1 cellular context compared by ENCODE assay signal in the genomic region with DNA sequence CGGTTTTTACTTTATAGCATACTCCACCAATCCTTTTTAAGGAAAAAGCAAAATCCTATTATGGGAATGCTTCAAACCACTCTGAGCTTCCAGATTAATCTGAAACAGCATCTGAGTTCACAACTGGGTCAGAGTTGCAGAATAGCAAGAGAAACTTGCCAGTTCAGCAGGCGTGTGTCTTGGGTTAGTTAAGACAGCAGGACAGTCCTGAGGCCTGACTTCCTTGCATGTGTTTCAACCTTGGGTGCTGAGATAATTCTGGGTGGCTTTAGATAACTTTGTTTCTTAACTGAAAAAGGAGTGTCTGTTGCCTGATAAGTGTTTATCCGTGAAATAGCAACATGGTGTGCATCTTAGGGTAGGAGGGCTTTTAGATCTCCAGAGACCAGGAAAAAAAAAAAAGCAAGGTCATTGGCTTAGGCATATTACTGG.
TF ChIP-seq lines count a peak whose summit lies in the region.

No MANE protein-coding gene starts in this region.

TF ChIP-seq in K562, 482 proteins besides CTCF, POLR2A, EP300 and RAD21 (continued from another document and continues in another):
- TF ChIP-seq, protein P1, sequence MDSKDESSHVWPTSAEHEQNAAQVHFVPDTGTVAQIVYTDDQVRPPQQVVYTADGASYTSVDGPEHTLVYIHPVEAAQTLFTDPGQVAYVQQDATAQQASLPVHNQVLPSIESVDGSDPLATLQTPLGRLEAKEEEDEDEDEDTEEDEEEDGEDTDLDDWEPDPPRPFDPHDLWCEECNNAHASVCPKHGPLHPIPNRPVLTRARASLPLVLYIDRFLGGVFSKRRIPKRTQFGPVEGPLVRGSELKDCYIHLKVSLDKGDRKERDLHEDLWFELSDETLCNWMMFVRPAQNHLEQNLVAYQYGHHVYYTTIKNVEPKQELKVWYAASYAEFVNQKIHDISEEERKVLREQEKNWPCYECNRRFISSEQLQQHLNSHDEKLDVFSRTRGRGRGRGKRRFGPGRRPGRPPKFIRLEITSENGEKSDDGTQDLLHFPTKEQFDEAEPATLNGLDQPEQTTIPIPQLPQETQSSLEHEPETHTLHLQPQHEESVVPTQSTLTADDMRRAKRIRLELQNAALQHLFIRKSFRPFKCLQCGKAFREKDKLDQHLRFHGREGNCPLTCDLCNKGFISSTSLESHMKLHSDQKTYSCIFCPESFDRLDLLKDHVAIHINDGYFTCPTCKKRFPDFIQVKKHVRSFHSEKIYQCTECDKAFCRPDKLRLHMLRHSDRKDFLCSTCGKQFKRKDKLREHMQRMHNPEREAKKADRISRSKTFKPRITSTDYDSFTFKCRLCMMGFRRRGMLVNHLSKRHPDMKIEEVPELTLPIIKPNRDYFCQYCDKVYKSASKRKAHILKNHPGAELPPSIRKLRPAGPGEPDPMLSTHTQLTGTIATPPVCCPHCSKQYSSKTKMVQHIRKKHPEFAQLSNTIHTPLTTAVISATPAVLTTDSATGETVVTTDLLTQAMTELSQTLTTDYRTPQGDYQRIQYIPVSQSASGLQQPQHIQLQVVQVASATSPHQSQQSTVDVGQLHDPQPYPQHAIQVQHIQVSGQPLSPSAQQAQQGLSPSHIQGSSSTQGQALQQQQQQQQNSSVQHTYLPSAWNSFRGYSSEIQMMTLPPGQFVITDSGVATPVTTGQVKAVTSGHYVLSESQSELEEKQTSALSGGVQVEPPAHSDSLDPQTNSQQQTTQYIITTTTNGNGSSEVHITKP (IDR thresholded peaks at IDR 0.05; ENCODE audit: partially characterized antibody): peak; percentile 54
- no peak for TF ChIP-seq BRD4 (IDR thresholded peaks at IDR 0.05)
- TF ChIP-seq, protein P2, sequence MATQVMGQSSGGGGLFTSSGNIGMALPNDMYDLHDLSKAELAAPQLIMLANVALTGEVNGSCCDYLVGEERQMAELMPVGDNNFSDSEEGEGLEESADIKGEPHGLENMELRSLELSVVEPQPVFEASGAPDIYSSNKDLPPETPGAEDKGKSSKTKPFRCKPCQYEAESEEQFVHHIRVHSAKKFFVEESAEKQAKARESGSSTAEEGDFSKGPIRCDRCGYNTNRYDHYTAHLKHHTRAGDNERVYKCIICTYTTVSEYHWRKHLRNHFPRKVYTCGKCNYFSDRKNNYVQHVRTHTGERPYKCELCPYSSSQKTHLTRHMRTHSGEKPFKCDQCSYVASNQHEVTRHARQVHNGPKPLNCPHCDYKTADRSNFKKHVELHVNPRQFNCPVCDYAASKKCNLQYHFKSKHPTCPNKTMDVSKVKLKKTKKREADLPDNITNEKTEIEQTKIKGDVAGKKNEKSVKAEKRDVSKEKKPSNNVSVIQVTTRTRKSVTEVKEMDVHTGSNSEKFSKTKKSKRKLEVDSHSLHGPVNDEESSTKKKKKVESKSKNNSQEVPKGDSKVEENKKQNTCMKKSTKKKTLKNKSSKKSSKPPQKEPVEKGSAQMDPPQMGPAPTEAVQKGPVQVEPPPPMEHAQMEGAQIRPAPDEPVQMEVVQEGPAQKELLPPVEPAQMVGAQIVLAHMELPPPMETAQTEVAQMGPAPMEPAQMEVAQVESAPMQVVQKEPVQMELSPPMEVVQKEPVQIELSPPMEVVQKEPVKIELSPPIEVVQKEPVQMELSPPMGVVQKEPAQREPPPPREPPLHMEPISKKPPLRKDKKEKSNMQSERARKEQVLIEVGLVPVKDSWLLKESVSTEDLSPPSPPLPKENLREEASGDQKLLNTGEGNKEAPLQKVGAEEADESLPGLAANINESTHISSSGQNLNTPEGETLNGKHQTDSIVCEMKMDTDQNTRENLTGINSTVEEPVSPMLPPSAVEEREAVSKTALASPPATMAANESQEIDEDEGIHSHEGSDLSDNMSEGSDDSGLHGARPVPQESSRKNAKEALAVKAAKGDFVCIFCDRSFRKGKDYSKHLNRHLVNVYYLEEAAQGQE (CRISPR knock-in tag; IDR thresholded peaks at IDR 0.05; ENCODE audit: low read depth): no peak
- no peak; the same call in 1 of the 2 replicates for TF ChIP-seq BACH1 (tag; IDR thresholded peaks at IDR 0.05)
- no peak for TF ChIP-seq PRPF4 (IDR thresholded peaks at IDR 0.05; ENCODE audit: insufficient read depth, low read depth, low read length, poor library complexity, severe bottlenecking)
- TF ChIP-seq, protein P3, sequence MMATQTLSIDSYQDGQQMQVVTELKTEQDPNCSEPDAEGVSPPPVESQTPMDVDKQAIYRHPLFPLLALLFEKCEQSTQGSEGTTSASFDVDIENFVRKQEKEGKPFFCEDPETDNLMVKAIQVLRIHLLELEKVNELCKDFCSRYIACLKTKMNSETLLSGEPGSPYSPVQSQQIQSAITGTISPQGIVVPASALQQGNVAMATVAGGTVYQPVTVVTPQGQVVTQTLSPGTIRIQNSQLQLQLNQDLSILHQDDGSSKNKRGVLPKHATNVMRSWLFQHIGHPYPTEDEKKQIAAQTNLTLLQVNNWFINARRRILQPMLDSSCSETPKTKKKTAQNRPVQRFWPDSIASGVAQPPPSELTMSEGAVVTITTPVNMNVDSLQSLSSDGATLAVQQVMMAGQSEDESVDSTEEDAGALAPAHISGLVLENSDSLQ (IDR thresholded peaks at IDR 0.05): peak; percentile 58
- TF ChIP-seq POLR2G (IDR thresholded peaks at IDR 0.05; ENCODE audit: low read depth, low read length): no peak
- TF ChIP-seq, protein P4, sequence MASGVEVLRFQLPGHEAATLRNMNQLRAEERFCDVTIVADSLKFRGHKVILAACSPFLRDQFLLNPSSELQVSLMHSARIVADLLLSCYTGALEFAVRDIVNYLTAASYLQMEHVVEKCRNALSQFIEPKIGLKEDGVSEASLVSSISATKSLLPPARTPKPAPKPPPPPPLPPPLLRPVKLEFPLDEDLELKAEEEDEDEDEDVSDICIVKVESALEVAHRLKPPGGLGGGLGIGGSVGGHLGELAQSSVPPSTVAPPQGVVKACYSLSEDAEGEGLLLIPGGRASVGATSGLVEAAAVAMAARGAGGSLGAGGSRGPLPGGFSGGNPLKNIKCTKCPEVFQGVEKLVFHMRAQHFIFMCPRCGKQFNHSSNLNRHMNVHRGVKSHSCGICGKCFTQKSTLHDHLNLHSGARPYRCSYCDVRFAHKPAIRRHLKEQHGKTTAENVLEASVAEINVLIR (CRISPR knock-in tag; IDR thresholded peaks at IDR 0.05): peak; percentile 53; the same call in 1 of the 2 replicates
- TF ChIP-seq, protein P5, sequence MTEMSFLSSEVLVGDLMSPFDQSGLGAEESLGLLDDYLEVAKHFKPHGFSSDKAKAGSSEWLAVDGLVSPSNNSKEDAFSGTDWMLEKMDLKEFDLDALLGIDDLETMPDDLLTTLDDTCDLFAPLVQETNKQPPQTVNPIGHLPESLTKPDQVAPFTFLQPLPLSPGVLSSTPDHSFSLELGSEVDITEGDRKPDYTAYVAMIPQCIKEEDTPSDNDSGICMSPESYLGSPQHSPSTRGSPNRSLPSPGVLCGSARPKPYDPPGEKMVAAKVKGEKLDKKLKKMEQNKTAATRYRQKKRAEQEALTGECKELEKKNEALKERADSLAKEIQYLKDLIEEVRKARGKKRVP (CRISPR knock-in tag; IDR thresholded peaks at IDR 0.05): peak; percentile 80
- TF ChIP-seq, protein P6, sequence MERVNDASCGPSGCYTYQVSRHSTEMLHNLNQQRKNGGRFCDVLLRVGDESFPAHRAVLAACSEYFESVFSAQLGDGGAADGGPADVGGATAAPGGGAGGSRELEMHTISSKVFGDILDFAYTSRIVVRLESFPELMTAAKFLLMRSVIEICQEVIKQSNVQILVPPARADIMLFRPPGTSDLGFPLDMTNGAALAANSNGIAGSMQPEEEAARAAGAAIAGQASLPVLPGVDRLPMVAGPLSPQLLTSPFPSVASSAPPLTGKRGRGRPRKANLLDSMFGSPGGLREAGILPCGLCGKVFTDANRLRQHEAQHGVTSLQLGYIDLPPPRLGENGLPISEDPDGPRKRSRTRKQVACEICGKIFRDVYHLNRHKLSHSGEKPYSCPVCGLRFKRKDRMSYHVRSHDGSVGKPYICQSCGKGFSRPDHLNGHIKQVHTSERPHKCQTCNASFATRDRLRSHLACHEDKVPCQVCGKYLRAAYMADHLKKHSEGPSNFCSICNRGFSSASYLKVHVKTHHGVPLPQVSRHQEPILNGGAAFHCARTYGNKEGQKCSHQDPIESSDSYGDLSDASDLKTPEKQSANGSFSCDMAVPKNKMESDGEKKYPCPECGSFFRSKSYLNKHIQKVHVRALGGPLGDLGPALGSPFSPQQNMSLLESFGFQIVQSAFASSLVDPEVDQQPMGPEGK (CRISPR knock-in tag; IDR thresholded peaks at IDR 0.05; ENCODE audit: borderline replicate concordance): no peak
- peak in 1 of 2 experiments; percentile 92; a peak in 2 of 4 replicates for TF ChIP-seq SRF (CRISPR knock-in tag; IDR thresholded peaks at IDR 0.05)
- TF ChIP-seq NCOA1 (IDR thresholded peaks at IDR 0.05; ENCODE audit: low read depth): peak; percentile 99
- TF ChIP-seq PPARD (CRISPR knock-in tag; IDR thresholded peaks at IDR 0.05): no peak
- TF ChIP-seq EHMT2 (IDR thresholded peaks at IDR 0.05): no peak
- peak; percentile 99 for TF ChIP-seq SOX6 (IDR thresholded peaks at IDR 0.05)
- TF ChIP-seq, protein P7, sequence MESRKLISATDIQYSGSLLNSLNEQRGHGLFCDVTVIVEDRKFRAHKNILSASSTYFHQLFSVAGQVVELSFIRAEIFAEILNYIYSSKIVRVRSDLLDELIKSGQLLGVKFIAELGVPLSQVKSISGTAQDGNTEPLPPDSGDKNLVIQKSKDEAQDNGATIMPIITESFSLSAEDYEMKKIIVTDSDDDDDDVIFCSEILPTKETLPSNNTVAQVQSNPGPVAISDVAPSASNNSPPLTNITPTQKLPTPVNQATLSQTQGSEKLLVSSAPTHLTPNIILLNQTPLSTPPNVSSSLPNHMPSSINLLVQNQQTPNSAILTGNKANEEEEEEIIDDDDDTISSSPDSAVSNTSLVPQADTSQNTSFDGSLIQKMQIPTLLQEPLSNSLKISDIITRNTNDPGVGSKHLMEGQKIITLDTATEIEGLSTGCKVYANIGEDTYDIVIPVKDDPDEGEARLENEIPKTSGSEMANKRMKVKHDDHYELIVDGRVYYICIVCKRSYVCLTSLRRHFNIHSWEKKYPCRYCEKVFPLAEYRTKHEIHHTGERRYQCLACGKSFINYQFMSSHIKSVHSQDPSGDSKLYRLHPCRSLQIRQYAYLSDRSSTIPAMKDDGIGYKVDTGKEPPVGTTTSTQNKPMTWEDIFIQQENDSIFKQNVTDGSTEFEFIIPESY (CRISPR knock-in tag; IDR thresholded peaks at IDR 0.05): 0 out of 2 replicates have a peak, but pooled peaks have one; percentile 19
- TF ChIP-seq U2AF1 (optimal IDR thresholded peaks at IDR 0.05; ENCODE audit: low read depth, low read length): no peak
- peak; percentile 50; the same call in 1 of the 2 replicates for TF ChIP-seq ZNF41 (CRISPR knock-in tag; conservative IDR thresholded peaks at IDR 0.05)
- TF ChIP-seq FOXK2 (conservative IDR thresholded peaks at IDR 0.05 in 1 of 2, IDR thresholded peaks at IDR 0.05 in 1 of 2; ENCODE audit: low read depth in 2 of 2): peak; percentile 97 to 99
- TF ChIP-seq, protein P8, sequence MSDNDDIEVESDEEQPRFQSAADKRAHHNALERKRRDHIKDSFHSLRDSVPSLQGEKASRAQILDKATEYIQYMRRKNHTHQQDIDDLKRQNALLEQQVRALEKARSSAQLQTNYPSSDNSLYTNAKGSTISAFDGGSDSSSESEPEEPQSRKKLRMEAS (CRISPR knock-in tag; IDR thresholded peaks at IDR 0.05): peak; percentile 65; the same call in 1 of the 2 replicates
- TF ChIP-seq KLF6 (CRISPR knock-in tag; IDR thresholded peaks at IDR 0.05; ENCODE audit: borderline replicate concordance): 0 out of 2 replicates have a peak, but pooled peaks have one; percentile 74
- no peak for TF ChIP-seq PRMT5 (CRISPR knock-in tag; IDR thresholded peaks at IDR 0.05)
- TF ChIP-seq, protein P9, sequence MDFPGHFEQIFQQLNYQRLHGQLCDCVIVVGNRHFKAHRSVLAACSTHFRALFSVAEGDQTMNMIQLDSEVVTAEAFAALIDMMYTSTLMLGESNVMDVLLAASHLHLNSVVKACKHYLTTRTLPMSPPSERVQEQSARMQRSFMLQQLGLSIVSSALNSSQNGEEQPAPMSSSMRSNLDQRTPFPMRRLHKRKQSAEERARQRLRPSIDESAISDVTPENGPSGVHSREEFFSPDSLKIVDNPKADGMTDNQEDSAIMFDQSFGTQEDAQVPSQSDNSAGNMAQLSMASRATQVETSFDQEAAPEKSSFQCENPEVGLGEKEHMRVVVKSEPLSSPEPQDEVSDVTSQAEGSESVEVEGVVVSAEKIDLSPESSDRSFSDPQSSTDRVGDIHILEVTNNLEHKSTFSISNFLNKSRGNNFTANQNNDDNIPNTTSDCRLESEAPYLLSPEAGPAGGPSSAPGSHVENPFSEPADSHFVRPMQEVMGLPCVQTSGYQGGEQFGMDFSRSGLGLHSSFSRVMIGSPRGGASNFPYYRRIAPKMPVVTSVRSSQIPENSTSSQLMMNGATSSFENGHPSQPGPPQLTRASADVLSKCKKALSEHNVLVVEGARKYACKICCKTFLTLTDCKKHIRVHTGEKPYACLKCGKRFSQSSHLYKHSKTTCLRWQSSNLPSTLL (IDR thresholded peaks at IDR 0.05): 0 out of 2 replicates have a peak, but pooled peaks have one; percentile 57
- TF ChIP-seq ZNF384 (IDR thresholded peaks at IDR 0.05; ENCODE audit: low read depth, low read length): peak; percentile 93
- TF ChIP-seq SRSF1 (IDR thresholded peaks at IDR 0.05; ENCODE audit: low read depth, low read length): no peak
- TF ChIP-seq, protein P10, sequence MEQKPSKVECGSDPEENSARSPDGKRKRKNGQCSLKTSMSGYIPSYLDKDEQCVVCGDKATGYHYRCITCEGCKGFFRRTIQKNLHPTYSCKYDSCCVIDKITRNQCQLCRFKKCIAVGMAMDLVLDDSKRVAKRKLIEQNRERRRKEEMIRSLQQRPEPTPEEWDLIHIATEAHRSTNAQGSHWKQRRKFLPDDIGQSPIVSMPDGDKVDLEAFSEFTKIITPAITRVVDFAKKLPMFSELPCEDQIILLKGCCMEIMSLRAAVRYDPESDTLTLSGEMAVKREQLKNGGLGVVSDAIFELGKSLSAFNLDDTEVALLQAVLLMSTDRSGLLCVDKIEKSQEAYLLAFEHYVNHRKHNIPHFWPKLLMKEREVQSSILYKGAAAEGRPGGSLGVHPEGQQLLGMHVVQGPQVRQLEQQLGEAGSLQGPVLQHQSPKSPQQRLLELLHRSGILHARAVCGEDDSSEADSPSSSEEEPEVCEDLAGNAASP (IDR thresholded peaks at IDR 0.05): no peak
- TF ChIP-seq BCL6 (CRISPR knock-in tag; IDR thresholded peaks at IDR 0.05): peak; percentile 78; the same call in 1 of the 2 replicates
- TF ChIP-seq, protein P11, sequence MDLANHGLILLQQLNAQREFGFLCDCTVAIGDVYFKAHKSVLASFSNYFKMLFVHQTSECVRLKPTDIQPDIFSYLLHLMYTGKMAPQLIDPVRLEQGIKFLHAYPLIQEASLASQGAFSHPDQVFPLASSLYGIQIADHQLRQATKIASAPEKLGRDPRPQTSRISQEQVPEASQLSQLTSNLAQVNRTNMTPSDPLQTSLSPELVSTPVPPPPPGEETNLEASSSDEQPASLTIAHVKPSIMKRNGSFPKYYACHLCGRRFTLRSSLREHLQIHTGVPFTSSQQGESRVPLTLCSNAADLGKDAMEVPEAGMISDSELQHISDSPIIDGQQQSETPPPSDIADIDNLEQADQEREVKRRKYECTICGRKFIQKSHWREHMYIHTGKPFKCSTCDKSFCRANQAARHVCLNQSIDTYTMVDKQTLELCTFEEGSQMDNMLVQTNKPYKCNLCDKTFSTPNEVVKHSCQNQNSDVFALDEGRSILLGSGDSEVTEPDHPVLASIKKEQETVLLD (IDR thresholded peaks at IDR 0.05): peak; percentile 80; the same call in 1 of the 2 replicates
- peak; percentile 99 for TF ChIP-seq HDAC3 (IDR thresholded peaks at IDR 0.05; ENCODE audit: borderline replicate concordance, partially characterized antibody)
- TF ChIP-seq, protein P12, sequence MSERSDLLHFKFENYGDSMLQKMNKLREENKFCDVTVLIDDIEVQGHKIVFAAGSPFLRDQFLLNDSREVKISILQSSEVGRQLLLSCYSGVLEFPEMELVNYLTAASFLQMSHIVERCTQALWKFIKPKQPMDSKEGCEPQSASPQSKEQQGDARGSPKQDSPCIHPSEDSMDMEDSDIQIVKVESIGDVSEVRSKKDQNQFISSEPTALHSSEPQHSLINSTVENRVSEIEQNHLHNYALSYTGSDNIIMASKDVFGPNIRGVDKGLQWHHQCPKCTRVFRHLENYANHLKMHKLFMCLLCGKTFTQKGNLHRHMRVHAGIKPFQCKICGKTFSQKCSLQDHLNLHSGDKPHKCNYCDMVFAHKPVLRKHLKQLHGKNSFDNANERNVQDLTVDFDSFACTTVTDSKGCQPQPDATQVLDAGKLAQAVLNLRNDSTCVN (CRISPR knock-in tag; IDR thresholded peaks at IDR 0.05): no peak
- TF ChIP-seq ZNF311 (CRISPR knock-in tag; IDR thresholded peaks at IDR 0.05): peak; percentile 84
